ENCODE assay signal across 1 cellular context in the genomic region with DNA sequence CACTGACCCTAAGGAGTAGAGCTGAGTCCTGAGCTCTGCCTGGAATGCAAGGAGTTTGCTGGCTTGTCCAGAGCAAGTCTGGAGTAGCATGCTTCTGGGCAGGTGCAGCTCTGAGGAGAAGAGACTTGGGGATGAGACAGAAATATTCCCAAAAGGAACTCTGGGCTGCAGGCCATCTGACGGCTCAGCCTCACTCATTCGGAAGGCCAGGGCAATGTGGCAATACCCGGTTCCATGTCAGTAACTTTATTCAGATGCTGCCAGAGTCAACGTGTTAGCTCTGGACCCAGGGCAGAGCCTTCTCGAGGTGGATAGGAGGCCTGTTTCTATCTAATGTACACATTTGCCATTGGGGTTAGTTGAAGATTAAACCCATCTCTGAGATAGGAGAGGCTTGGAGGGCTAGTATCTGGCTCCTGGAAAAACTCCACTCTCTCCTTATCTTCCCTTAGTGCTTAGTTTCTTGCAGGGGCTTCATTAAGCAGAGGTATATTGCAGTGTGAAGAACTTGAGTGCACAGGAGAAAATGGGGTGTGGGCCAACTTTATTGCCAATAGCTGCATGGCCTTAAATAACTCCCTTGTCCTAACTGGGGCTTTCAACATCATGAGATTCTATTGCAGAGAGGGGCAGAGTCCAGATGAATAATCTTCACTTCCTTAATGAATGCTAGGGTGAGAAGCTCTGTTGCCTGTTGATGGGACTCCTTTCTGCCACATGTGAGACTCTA.
A peak's percentile ranks its signal among the peaks of the same experiment; 100 is the strongest.
TF ChIP-seq lines count a peak whose summit lies in the region.

No MANE protein-coding gene starts in this region.

TF ChIP-seq in IMR-90, 13 proteins besides CTCF, POLR2A, EP300 and RAD21:
- TF ChIP-seq CEBPB (IDR thresholded peaks at IDR 0.05; ENCODE audit: low read depth, low read length): peak; percentile 51; the same call in 1 of the 2 replicates
- TF ChIP-seq FOS (IDR thresholded peaks at IDR 0.05; ENCODE audit: low read depth, low read length): no peak
